Comparison of ENCODE assay signal across 14 cellular contexts in the genomic region with DNA sequence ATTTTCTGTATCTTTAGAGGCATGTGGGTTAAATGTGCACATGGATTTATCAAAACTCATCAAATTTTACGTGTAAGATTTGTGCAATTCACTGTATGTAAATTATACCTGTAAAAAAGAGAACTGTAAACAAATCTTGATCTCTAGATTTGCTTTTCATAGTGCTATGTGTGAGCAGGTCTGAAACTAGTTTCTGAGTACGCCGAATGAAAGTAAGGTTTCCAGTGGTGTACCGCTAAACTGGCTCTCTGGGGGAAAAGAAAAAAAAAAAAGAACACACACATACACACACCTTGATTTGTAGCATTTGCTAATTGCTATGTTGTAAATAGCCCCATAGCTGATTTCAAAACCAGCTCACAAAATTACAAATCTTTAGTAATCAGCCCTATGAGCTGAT. TPM values are rescaled to one million over a fixed set of nuclear protein-coding genes. Genes with fewer than 3 reads are reported as not detected.
DNase-seq lines count a peak whose midpoint lies in the region; ATAC-seq, FAIRE-seq and TF ChIP-seq lines count a peak whose summit lies in the region.
"Had no signal": no experiment of that assay in that cellular context is flagged by ENCODE, and none has a peak within 500 bp of the region (broad histone marks: within the 10 kb centered on the region; RNA-seq: fewer than 3 reads in every experiment).

No MANE protein-coding gene starts in this region.

- no peak overlapping the region for H3K9ac ChIP-seq in kidney (ENCODE audit: low read length in 2 of 2)
- H3K9ac ChIP-seq: KMS-11 had no signal

- no peaks in the 10 kb centered on the region for H3K9me3 Mint-ChIP-seq in IgD-negative memory B cell

- H3K4me1 ChIP-seq in right lobe of liver (no peaks in the 10 kb centered on the region), kidney (ENCODE audit: control insufficient read depth in 1 of 2, insufficient read depth in 1 of 2, low read depth in 1 of 2, low read length in 2 of 2) (no peaks in the 10 kb centered on the region)

- peak overlapping the region; percentile 10 to 80 (median 50) for H3K4me3 Mint-ChIP-seq in IgD-negative memory B cell

- H3K27ac ChIP-seq in right lobe of liver (no peak overlapping the region), kidney (ENCODE audit: low read depth in 2 of 2, low read length in 2 of 2) (no peak overlapping the region), caudate nucleus (ENCODE audit: low read depth, low read length) (no peak overlapping the region)
- H3K27ac ChIP-seq: KMS-11 had no signal

- no peaks in the 10 kb centered on the region for H3K9me3 ChIP-seq in right lobe of liver
- no peaks in the 10 kb centered on the region for H3K9me3 ChIP-seq in kidney (ENCODE audit: control insufficient read depth in 1 of 2, low read length in 2 of 2)

- no peak for DNase-seq in GM18507 (ENCODE audit: extremely low spot score, insufficient read length, low read depth)
- no peak for DNase-seq in right lobe of liver
- DNase-seq in DMS153 (lab: John Stamatoyannopoulos, UW): no peak
- no peak for DNase-seq in kidney
- no peak for DNase-seq in caudate nucleus (lab: John Stamatoyannopoulos, UW)
- DNase-seq: activated CD8-positive, alpha-beta memory T cell treated with anti-CD3 and anti-CD28 coated beads, Interleukin-2, amount 50 U/mL, for 4 hours; effector memory CD4-positive, alpha-beta T cell; head of caudate nucleus; T-helper 9 cell had no signal

- no peak for TF ChIP-seq CTCF in right lobe of liver (IDR thresholded peaks at IDR 0.05)
- no peak for TF ChIP-seq CTCF in kidney (IDR thresholded peaks at IDR 0.05; ENCODE audit: borderline replicate concordance, extremely low read depth, insufficient read depth)

- intact Hi-C loops in right lobe of liver (cut with DNase I) (no loop called here), kidney (cut with DNase I) (no loop called here)

- H3K27me3 ChIP-seq in right lobe of liver: no peaks in the 10 kb centered on the region

- ATAC-seq in GM21390 (IDR thresholded peaks at IDR 0.05; ENCODE audit: unreplicated experiment): peak; percentile 91
- ATAC-seq in HG02973 (IDR thresholded peaks at IDR 0.05; ENCODE audit: unreplicated experiment): peak; percentile 79
- ATAC-seq in right lobe of liver: no peak

- FAIRE-seq in GM18507 (lab: Jason Lieb, UNC): peak; percentile 79
- no peak for FAIRE-seq in kidney (lab: Jason Lieb, UNC)
- FAIRE-seq: H1 had no signal

- peak overlapping the region; percentile 62 to 82 (median 71) for H3K27ac Mint-ChIP-seq in IgD-negative memory B cell

- H3K36me3 ChIP-seq in right lobe of liver: no peaks in the 10 kb centered on the region
- H3K36me3 ChIP-seq in kidney (ENCODE audit: control insufficient read depth in 1 of 2, insufficient read depth in 2 of 2, low read length in 2 of 2): no peaks in the 10 kb centered on the region

- no peaks in the 10 kb centered on the region for H3K36me3 Mint-ChIP-seq in IgD-negative memory B cell

- WGBS in right lobe of liver (ENCODE audit: insufficient coverage, low coverage, low lambda C conversion rate, missing lambda C conversion rate): 90% methylated on average over 4 of the region's 4 CpGs

- no peak overlapping the region for H3K4me3 ChIP-seq in right lobe of liver
- no peak overlapping the region for H3K4me3 ChIP-seq in kidney (ENCODE audit: low read length in 2 of 2)

- H3K4me1 Mint-ChIP-seq in IgD-negative memory B cell: peaks cover 12 to 30% (median 21%) of the 10 kb centered on the region in 3 donors

- peaks cover 12% of the 10 kb centered on the region for H3K27me3 Mint-ChIP-seq in IgD-negative memory B cell

- no peak for TF ChIP-seq POLR2A in right lobe of liver (IDR thresholded peaks at IDR 0.05)

RNA-seq across cellular contexts. Expression of gene SLC41A2, which starts 8.6 kb away (rescaled TPM):
- polyA plus RNA-seq in IgD-negative memory B cell (0.83 TPM), kidney (ENCODE audit: insufficient read depth, low read depth, low replicate concordance) (3.2 TPM)
- total RNA-seq in right lobe of liver (100 to 1,000 TPM in 3 of 6 experiments, 10 to 100 TPM in 3; 64.1 to 115 (median 99.2) TPM), kidney (27.6 TPM)

RNA-seq across cellular contexts. Expression of gene NOPCHAP1, which starts 19.4 kb away (rescaled TPM):
- 14.9 TPM for polyA plus RNA-seq in IgD-negative memory B cell
- total RNA-seq in right lobe of liver: 1 to 10 TPM; 2.1 to 7.7 (median 6.1) TPM
- 15.3 TPM for total RNA-seq in kidney
- 14.8 TPM for polyA plus RNA-seq in kidney (ENCODE audit: insufficient read depth, low read depth, low replicate concordance)

Comparison
In these comparisons a context has a peak if more than half of its experiments do, and no peak if none do; other contexts are left out.
1. ATAC-seq: peak in GM21390 (single experiment) and HG02973 (single experiment); none in right lobe of liver (0 of 4).